ENCODE assay signal across 8 cellular contexts in genomic region chr15:63048115-63048985, GRCh38.
DNase-seq lines count a peak whose midpoint lies in the region; ATAC-seq and TF ChIP-seq lines count a peak whose summit lies in the region.

No MANE protein-coding gene starts in this region.

- H3K9me3 ChIP-seq in HUES6 (ENCODE audit: control insufficient read depth, insufficient read depth, low read depth, low read length), result no peaks in the 10 kb centered on the region
- no peaks in the 10 kb centered on the region for H3K9me3 ChIP-seq in OCI-LY1 (ENCODE audit: low read length)
- no peaks in the 10 kb centered on the region for H3K9me3 ChIP-seq in mucosa of rectum (ENCODE audit: control insufficient read depth in 2 of 2, low read length in 2 of 2)

- H3K4me1 ChIP-seq in HUES6 (ENCODE audit: control insufficient read depth, insufficient read depth, low read length), result peaks cover 79% of the 10 kb centered on the region
- H3K4me1 ChIP-seq in OCI-LY1 (ENCODE audit: insufficient read depth, low read length, severe bottlenecking), result peaks cover 11% of the 10 kb centered on the region
- H3K4me1 ChIP-seq in mucosa of rectum (ENCODE audit: control insufficient read depth in 2 of 2, insufficient read depth in 2 of 2, low read length in 2 of 2), result peaks cover 45 to 67% of the 10 kb centered on the region in 2 donors

- no peaks in the 10 kb centered on the region for H4K20me1 ChIP-seq in OCI-LY1 (ENCODE audit: insufficient read depth, low read length)

- H3F3A ChIP-seq in OCI-LY1 (ENCODE audit: insufficient read depth, low read length), result no peaks in the 10 kb centered on the region

- H2AFZ ChIP-seq in OCI-LY1 (ENCODE audit: low read length), result peak overlapping the region; percentile 64; the same call in 1 of the 2 replicates

- H3K4me2 ChIP-seq in OCI-LY1 (ENCODE audit: low read length), result peak overlapping the region; percentile 78

- DNase-seq in D341Med (ENCODE audit: low spot score) (peak; percentile 97), activated T-cell treated with anti-CD3 and anti-CD28 coated beads for 24 hours (ENCODE audit: low read depth) (peak; percentile 78), epithelial cell of prostate (ENCODE audit: low read depth, low spot score) (no peak)
- DNase-seq in stimulated activated CD8-positive, alpha-beta memory T cell treated with anti-CD3 and anti-CD28 coated beads, Interleukin-4, amount 100 ng/mL, for 4 hours (ENCODE audit: low read depth in 2 of 2, low spot score in 1 of 2), result peak; percentile 66 to 70

- peaks cover 86% of the 10 kb centered on the region for H3K36me3 ChIP-seq in HUES6 (ENCODE audit: control insufficient read depth, insufficient read depth, low read length)
- H3K36me3 ChIP-seq in OCI-LY1 (ENCODE audit: insufficient read depth, low read length), result no peaks in the 10 kb centered on the region
- H3K36me3 ChIP-seq in mucosa of rectum (ENCODE audit: control insufficient read depth in 2 of 2, insufficient read depth in 2 of 2, low read length in 2 of 2), result peaks cover 5 to 10% of the 10 kb centered on the region in 2 donors

- peak; percentile 93 for TF ChIP-seq CTCF in OCI-LY1 (IDR thresholded peaks at IDR 0.05; ENCODE audit: low read length)

- no peaks in the 10 kb centered on the region for H3K27me3 ChIP-seq in HUES6 (ENCODE audit: control insufficient read depth, insufficient read depth, low read length)
- peaks cover 13% of the 10 kb centered on the region for H3K27me3 ChIP-seq in OCI-LY1 (ENCODE audit: insufficient read depth, low read length)
- H3K27me3 ChIP-seq in mucosa of rectum (ENCODE audit: control insufficient read depth in 2 of 2, insufficient read depth in 2 of 2, low read length in 2 of 2), result peaks cover 0 to 3% of the 10 kb centered on the region in 2 donors

- H3K27ac ChIP-seq in HUES6 (ENCODE audit: low read depth, low read length) (peak overlapping the region; percentile 37; the same call in 1 of the 2 replicates), OCI-LY1 (ENCODE audit: low read depth, low read length, poor library complexity, severe bottlenecking) (no peak overlapping the region), epithelial cell of prostate (peak overlapping the region; percentile 78), mucosa of rectum (ENCODE audit: low read depth in 2 of 2, low read length in 2 of 2) (peak overlapping the region; percentile 96 to 99)

- no peaks in the 10 kb centered on the region for H3K9me2 ChIP-seq in OCI-LY1 (ENCODE audit: low read depth, low read length)

- peak overlapping the region; percentile 68 for H3K9ac ChIP-seq in HUES6 (ENCODE audit: low read length)
- peak overlapping the region; percentile 64 for H3K9ac ChIP-seq in OCI-LY1 (ENCODE audit: low read length)
- H3K9ac ChIP-seq in mucosa of rectum (ENCODE audit: low read depth in 1 of 2, low read length in 2 of 2), result peak overlapping the region; percentile 97 to 99

- ATAC-seq in GM21447 (IDR thresholded peaks at IDR 0.05; ENCODE audit: unreplicated experiment), result peak; percentile 87

- H3K4me3 ChIP-seq in HUES6 (ENCODE audit: low read depth, low read length) (peak overlapping the region; percentile 91), OCI-LY1 (ENCODE audit: low read depth, low read length, poor library complexity, severe bottlenecking) (peak overlapping the region; percentile 82), mucosa of rectum (ENCODE audit: low read length in 2 of 2) (peak overlapping the region; percentile 91 to 95)

- H3K79me2 ChIP-seq in OCI-LY1 (ENCODE audit: insufficient read depth, low read length), result no peaks in the 10 kb centered on the region
